19 cellular contexts compared by ENCODE assay signal in genomic region chr11:86510097-86510496, GRCh38.
"Had no signal": no experiment of that assay in that cellular context is flagged by ENCODE, and none has a peak within 500 bp of the region (broad histone marks: within the 10 kb centered on the region; RNA-seq: fewer than 3 reads in every experiment).

No MANE protein-coding gene starts in this region.

- H3K4me3 ChIP-seq: adrenal gland, ascending aorta, left lung, lung, mucosa of descending colon, sigmoid colon, thoracic aorta, uterus had no signal

- H3K27me3 ChIP-seq: adrenal gland, ascending aorta, foreskin keratinocyte, left lung, sigmoid colon, uterus had no signal

- ATAC-seq: activated CD8-positive, alpha-beta memory T cell treated with anti-CD3 and anti-CD28 coated beads, Interleukin-2, amount 10 ng/mL, durations not matched to agents 7 days and 5 days; activated CD8-positive, alpha-beta T cell treated with anti-CD3 and anti-CD28 coated beads, Interleukin-2, amount 10 ng/mL, durations not matched to agents 7 days and 5 days; esophagus mucosa; foreskin keratinocyte; stimulated activated naive B cell treated with anti-CD40 and anti-IgM and Interleukin-4, amounts not matched to agents 10 μg/mL and 1 μg/mL and 100 μg/mL, for 72 hours; WTC11 had no signal

- H3K36me3 ChIP-seq: adrenal gland, left lung, thoracic aorta, uterus had no signal

- H3K9me3 ChIP-seq: adrenal gland, ascending aorta, left lung, mucosa of descending colon, sigmoid colon, thoracic aorta, uterus had no signal

- H3K27ac ChIP-seq: adrenal gland, ascending aorta, foreskin keratinocyte, left lung, thoracic aorta had no signal

- H3K4me1 ChIP-seq: adrenal gland had no signal

- DNase-seq: activated CD8-positive, alpha-beta memory T cell treated with anti-CD3 and anti-CD28 coated beads, Interleukin-2, amount 10 ng/mL, durations not matched to agents 7 days and 5 days; activated CD8-positive, alpha-beta T cell treated with anti-CD3 and anti-CD28 coated beads, Interleukin-2, amount 10 ng/mL, durations not matched to agents 7 days and 5 days; activated naive CD4-positive, alpha-beta T cell; activated T-cell treated with anti-CD3 and anti-CD28 coated beads, Interleukin-2, amount 50 U/mL, for 48 hours; adrenal gland; cortex of kidney; foreskin keratinocyte; left lung; mucosa of descending colon; sigmoid colon; stimulated activated CD4-positive, alpha-beta T cell treated with anti-CD3 and anti-CD28 coated beads, Interleukin-1b, Interleukin-23, amount 100 ng/mL, for 48 hours; stimulated activated naive B cell treated with anti-CD40 and anti-IgM and Interleukin-4, amounts not matched to agents 10 μg/mL and 1 μg/mL and 100 μg/mL, for 72 hours; T-helper 2 cell; uterus had no signal
